9 cellular contexts compared by ENCODE assay signal in genomic region chr1:30807318-30808066, GRCh38. TPM values are rescaled to one million over a fixed set of nuclear protein-coding genes. Genes with fewer than 3 reads are reported as not detected.
DNase-seq lines count a peak whose midpoint lies in the region; ATAC-seq and TF ChIP-seq lines count a peak whose summit lies in the region.
"Had no signal": no experiment of that assay in that cellular context is flagged by ENCODE, and none has a peak within 500 bp of the region (broad histone marks: within the 10 kb centered on the region; RNA-seq: fewer than 3 reads in every experiment).

No MANE protein-coding gene starts in this region.

- TF ChIP-seq CTCF in breast epithelium (IDR thresholded peaks at IDR 0.05) (no peak), mammary epithelial cell (conservative IDR thresholded peaks at IDR 0.05 in 1 of 2, IDR thresholded peaks at IDR 0.05 in 1 of 2; ENCODE audit: extremely low read depth in 1 of 2, insufficient read depth in 1 of 2, low read depth in 1 of 2, low read length in 2 of 2) (no peak), left ventricle myocardium inferior (IDR thresholded peaks at IDR 0.05; ENCODE audit: borderline replicate concordance) (no peak)

- peaks cover 0 to 8% of the 10 kb centered on the region in 2 donors for H3K4me1 ChIP-seq in breast epithelium
- H3K4me1 ChIP-seq in mammary epithelial cell (ENCODE audit: insufficient read depth, low read length): peaks cover 16% of the 10 kb centered on the region
- H3K4me1 ChIP-seq in left ventricle myocardium inferior: peaks cover 38% of the 10 kb centered on the region

- H2AFZ ChIP-seq in mammary epithelial cell (ENCODE audit: low read depth, low read length): no peak overlapping the region

- 33% methylated on average over 23 of the region's 41 CpGs for whole genome bisulfite sequencing in mammary epithelial cell (ENCODE audit: low coverage, missing lambda C conversion rate)

- H3K79me2 ChIP-seq in mammary epithelial cell (ENCODE audit: insufficient read depth, low read length): no peaks in the 10 kb centered on the region

- no peaks in the 10 kb centered on the region for H3K27me3 ChIP-seq in breast epithelium
- H3K27me3 ChIP-seq in mammary epithelial cell (ENCODE audit: insufficient read depth, low read length): no peaks in the 10 kb centered on the region
- H3K27me3 ChIP-seq in left ventricle myocardium inferior (ENCODE audit: low read depth): peaks cover 3% of the 10 kb centered on the region

- intact Hi-C loops in breast epithelium (cut with DNase I; ENCODE audit: low total_unique reads) (no loop called here), mammary epithelial cell (cut with micrococcal nuclease) (loop anchor here (2.0 kb wide), 1 partner anchor 51 kb away; no protein-coding TSS in a partner anchor), left ventricle myocardium inferior (cut with micrococcal nuclease) (no loop called here)

- ATAC-seq in HG03097 (IDR thresholded peaks at IDR 0.05; ENCODE audit: low FRiP score, unreplicated experiment) (no peak), HG02973 (IDR thresholded peaks at IDR 0.05; ENCODE audit: unreplicated experiment) (no peak), HG02938 (IDR thresholded peaks at IDR 0.05; ENCODE audit: unreplicated experiment) (no peak)

- DNase-seq in breast epithelium (ENCODE audit: low spot score in 2 of 2) (no peak), mammary epithelial cell (no peak), RPMI7951 (ENCODE audit: low read depth) (peak; percentile 80), left ventricle myocardium inferior (peak; percentile 47)
- no peak for DNase-seq in activated effector memory CD4-positive, alpha-beta T cell treated with Interleukin-2 at 50 U/mL for 16 hours

- H3K9ac ChIP-seq in mammary epithelial cell (ENCODE audit: insufficient read depth, low read length): no peak overlapping the region

- H3K36me3 ChIP-seq in breast epithelium (no peaks in the 10 kb centered on the region), mammary epithelial cell (ENCODE audit: insufficient read depth, low read length) (no peaks in the 10 kb centered on the region), left ventricle myocardium inferior (no peaks in the 10 kb centered on the region)

- no peaks in the 10 kb centered on the region for H3K9me3 ChIP-seq in breast epithelium
- H3K9me3 ChIP-seq in mammary epithelial cell (replicated peaks; ENCODE audit: insufficient read depth, low read length): no peaks in the 10 kb centered on the region
- no peaks in the 10 kb centered on the region for H3K9me3 ChIP-seq in left ventricle myocardium inferior (replicated peaks)

- BruUV-seq in mammary epithelial cell (replicated peaks; lab: Mats Ljungman, UMichigan): no TSS peak

- H4K20me1 ChIP-seq in mammary epithelial cell (ENCODE audit: insufficient read depth, low read length): no peaks in the 10 kb centered on the region

- TF ChIP-seq POLR2A in breast epithelium (IDR thresholded peaks at IDR 0.05): no peak

- in situ Hi-C loops in mammary epithelial cell (cut with MboI; ENCODE audit: low sequenced_read_pairs in 2 of 2): no loop called here

- dilution Hi-C loops in mammary epithelial cell (cut with HindIII; ENCODE audit: low sequenced_read_pairs): no loop called here

- H3K27ac ChIP-seq in breast epithelium (peak overlapping the region; percentile 33 to 70), mammary epithelial cell (ENCODE audit: insufficient read depth, low read depth, low read length) (no peak overlapping the region), left ventricle myocardium inferior (replicated peaks) (peak overlapping the region; percentile 1)

- CTCF ChIA-PET in mammary epithelial cell (lab: Charles Lee; ENCODE audit: low non-redundant PET): interaction anchor here (0.8 kb wide), 1 partner anchor 97 kb away, joined by 4 read pairs; no protein-coding TSS in a partner anchor

- H3K4me2 ChIP-seq in mammary epithelial cell (ENCODE audit: insufficient read depth, low read depth, low read length): no peak overlapping the region

- H3K4me3 ChIP-seq in breast epithelium (peak overlapping the region in 2 of 3 donors; percentile 26 to 56), mammary epithelial cell (replicated peaks in 1 of 3; ENCODE audit: insufficient read depth in 1 of 3, low read depth in 2 of 3, low read length in 3 of 3) (no peak overlapping the region), left ventricle myocardium inferior (peak overlapping the region; percentile 36)

RNA-seq across cellular contexts. Expression of gene LAPTM5, which starts 49.9 kb away (rescaled TPM):
- total RNA-seq in breast epithelium (100 to 1,000 TPM in 1 of 3 donors, 10 to 100 TPM in 2; 41.3 to 130 (median 70.1) TPM), mammary epithelial cell (1 to 10 TPM in 1 of 2 donors, not detected in 1; 1.7 TPM), left ventricle myocardium inferior (18.8 TPM)
- 1.8 TPM for polyA plus RNA-seq in mammary epithelial cell
- 0.62 TPM for polyA minus RNA-seq in mammary epithelial cell
- total RNA-seq in RPMI7951 (2014; rRNA removed; shearing (Covaris generic)): 70.7 and 82.5 TPM in 2 replicates
- total RNA-seq: NCI-H460 had no signal

Comparison
In these comparisons a context has a peak if more than half of its experiments do, and no peak if none do; other contexts are left out.
1. H3K4me3 ChIP-seq: peak in breast epithelium (2 of 3) and left ventricle myocardium inferior (single experiment); none in mammary epithelial cell (0 of 3).
2. DNase-seq: peak in RPMI7951 (single experiment) and left ventricle myocardium inferior (single experiment); none in breast epithelium (0 of 2), mammary epithelial cell (single experiment) and activated effector memory CD4-positive, alpha-beta T cell treated with Interleukin-2 at 50 U/mL for 16 hours (single experiment).